ENCODE assay signal across 2 cellular contexts in genomic region chr7:139699640-139700504, GRCh38.
A peak's percentile ranks its signal among the peaks of the same experiment; 100 is the strongest.
TF ChIP-seq lines count a peak whose summit lies in the region.

No MANE protein-coding gene starts in this region.

TF ChIP-seq in IMR-90, 13 proteins besides CTCF, POLR2A, EP300 and RAD21:
- TF ChIP-seq CHD1 (IDR thresholded peaks at IDR 0.05; ENCODE audit: low read depth, low read length) (no peak), MAZ (IDR thresholded peaks at IDR 0.05; ENCODE audit: borderline replicate concordance, low read depth, low read length) (no peak), ELK1 (IDR thresholded peaks at IDR 0.05; ENCODE audit: borderline replicate concordance, low read depth, low read length) (no peak), SMC3 (IDR thresholded peaks at IDR 0.05; ENCODE audit: low read depth, low read length) (no peak)

TF ChIP-seq in K562, 482 proteins besides CTCF, POLR2A, EP300 and RAD21:
- TF ChIP-seq CBX3 (IDR thresholded peaks at IDR 0.05; ENCODE audit: borderline replicate concordance in 1 of 2, low read length in 2 of 2) (peak in 1 of 2 experiments; percentile 29; a peak in 1 of 3 replicates), HNRNPK (IDR thresholded peaks at IDR 0.05; ENCODE audit: low read depth, low read length, poor library complexity, severe bottlenecking) (no peak), E2F3 (CRISPR knock-in tag; IDR thresholded peaks at IDR 0.05) (no peak), RCOR1 (IDR thresholded peaks at IDR 0.05; ENCODE audit: borderline replicate concordance in 1 of 2, low read depth in 2 of 2, low read length in 2 of 2) (0 out of 4 replicates have a peak, but pooled peaks of 1 of the 2 experiments have one; percentile 31), JUND (IDR thresholded peaks at IDR 0.05; ENCODE audit: borderline replicate concordance, low read depth, low read length) (peak; percentile 26; the same call in 1 of the 2 replicates), JUND (tag; IDR thresholded peaks at IDR 0.05; ENCODE audit: borderline replicate concordance, low read depth, low read length) (peak; percentile 3; the same call in 2 of the 3 replicates), CREB1 (IDR thresholded peaks at IDR 0.05) (peak; percentile 62), CREB1 (CRISPR knock-in tag; IDR thresholded peaks at IDR 0.05) (no peak), ZNF384 (IDR thresholded peaks at IDR 0.05; ENCODE audit: low read depth, low read length) (no peak), PHB (CRISPR knock-in tag; IDR thresholded peaks at IDR 0.05) (no peak), IRF2 (CRISPR knock-in tag; IDR thresholded peaks at IDR 0.05) (peak; percentile 88), ZNF143 (CRISPR knock-in tag; IDR thresholded peaks at IDR 0.05) (no peak; the same call in 1 of the 2 replicates), TRIM24 (IDR thresholded peaks at IDR 0.05) (peak; percentile 18 to 47; a peak in 1 of 4 replicates), MAFK (IDR thresholded peaks at IDR 0.05; ENCODE audit: low read length) (0 out of 2 replicates have a peak, but pooled peaks have one; percentile 26), TRIM28 (IDR thresholded peaks at IDR 0.05) (no peak), CREM (IDR thresholded peaks at IDR 0.05; ENCODE audit: low read depth) (peak; percentile 65; the same call in 1 of the 2 replicates), RBM25 (IDR thresholded peaks at IDR 0.05; ENCODE audit: low read depth, low read length, severe bottlenecking) (no peak), ZNF224 (CRISPR knock-in tag; IDR thresholded peaks at IDR 0.05) (no peak), CC2D1A (IDR thresholded peaks at IDR 0.05) (no peak), EWSR1 (IDR thresholded peaks at IDR 0.05; ENCODE audit: borderline replicate concordance, low read depth, partially characterized antibody) (no peak), ATF1 (CRISPR knock-in tag; IDR thresholded peaks at IDR 0.05) (no peak), ATF1 (tag; IDR thresholded peaks at IDR 0.05) (peak; percentile 56; the same call in 1 of the 2 replicates), THAP7 (CRISPR knock-in tag; IDR thresholded peaks at IDR 0.05) (no peak), ZEB2 (IDR thresholded peaks at IDR 0.05) (no peak), ZNF274 (IDR thresholded peaks at IDR 0.05; ENCODE audit: borderline replicate concordance, low read depth, low read length) (no peak), E2F5 (CRISPR knock-in tag; IDR thresholded peaks at IDR 0.05) (0 out of 2 replicates have a peak, but pooled peaks have one; percentile 29), ZNF79 (CRISPR knock-in tag; IDR thresholded peaks at IDR 0.05; ENCODE audit: low read depth) (no peak), MYC (IDR thresholded peaks at IDR 0.05; ENCODE audit: low read depth, low read length) (0 out of 2 replicates have a peak, but pooled peaks have one; percentile 16), MYC (CRISPR knock-in tag; IDR thresholded peaks at IDR 0.05; ENCODE audit: borderline replicate concordance, low read depth) (no peak), FOSL1 (tag; conservative IDR thresholded peaks at IDR 0.05) (peak; percentile 44), FOXA1 (IDR thresholded peaks at IDR 0.05; ENCODE audit: borderline replicate concordance) (no peak), CHD2 (IDR thresholded peaks at IDR 0.05; ENCODE audit: low read depth, low read length) (peak; percentile 41; the same call in 1 of the 2 replicates), ATF3 (IDR thresholded peaks at IDR 0.05) (peak; percentile 63), ATF3 (CRISPR knock-in tag; conservative IDR thresholded peaks at IDR 0.05) (no peak), ERF (CRISPR knock-in tag; IDR thresholded peaks at IDR 0.05) (no peak), ATF7 (IDR thresholded peaks at IDR 0.05) (peak; percentile 42; the same call in 1 of the 2 replicates), RBM22 (IDR thresholded peaks at IDR 0.05; ENCODE audit: low read depth, low read length, poor library complexity, severe bottlenecking) (no peak)
- TF ChIP-seq, protein P1, sequence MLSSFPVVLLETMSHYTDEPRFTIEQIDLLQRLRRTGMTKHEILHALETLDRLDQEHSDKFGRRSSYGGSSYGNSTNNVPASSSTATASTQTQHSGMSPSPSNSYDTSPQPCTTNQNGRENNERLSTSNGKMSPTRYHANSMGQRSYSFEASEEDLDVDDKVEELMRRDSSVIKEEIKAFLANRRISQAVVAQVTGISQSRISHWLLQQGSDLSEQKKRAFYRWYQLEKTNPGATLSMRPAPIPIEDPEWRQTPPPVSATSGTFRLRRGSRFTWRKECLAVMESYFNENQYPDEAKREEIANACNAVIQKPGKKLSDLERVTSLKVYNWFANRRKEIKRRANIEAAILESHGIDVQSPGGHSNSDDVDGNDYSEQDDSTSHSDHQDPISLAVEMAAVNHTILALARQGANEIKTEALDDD (IDR thresholded peaks at IDR 0.05), result no peak
